ENCODE assay signal across 8 cellular contexts in genomic region chr14:55191881-55192616, GRCh38. TPM values are rescaled to one million over a fixed set of nuclear protein-coding genes. Genes with fewer than 3 reads are reported as not detected.
DNase-seq lines count a peak whose midpoint lies in the region; ATAC-seq, FAIRE-seq and TF ChIP-seq lines count a peak whose summit lies in the region.

No MANE protein-coding gene starts in this region.

- H3K27ac ChIP-seq in CD4-positive, alpha-beta T cell (ENCODE audit: low read depth, low read length): no peak overlapping the region
- peak overlapping the region; percentile 43 to 87 (median 72) for H3K27ac ChIP-seq in tibial nerve

- no peaks in the 10 kb centered on the region for H3K9me3 Mint-ChIP-seq in CD4-positive, alpha-beta T cell
- H3K9me3 Mint-ChIP-seq in activated T-cell treated with anti-CD3 and anti-CD28 coated beads, Interleukin-2, amount 50 U/mL, for 4 hours: no peaks in the 10 kb centered on the region

- peak overlapping the region; percentile 90 for H3K4me3 Mint-ChIP-seq in CD4-positive, alpha-beta T cell
- H3K4me3 Mint-ChIP-seq in activated T-cell treated with anti-CD3 and anti-CD28 coated beads, Interleukin-2, amount 50 U/mL, for 4 hours: peak overlapping the region; percentile 91

- H3K27ac Mint-ChIP-seq in CD4-positive, alpha-beta T cell: peak overlapping the region; percentile 14

- no peaks in the 10 kb centered on the region for H3K27me3 Mint-ChIP-seq in CD4-positive, alpha-beta T cell
- H3K27me3 Mint-ChIP-seq in activated T-cell treated with anti-CD3 and anti-CD28 coated beads, Interleukin-2, amount 50 U/mL, for 4 hours (ENCODE audit: low read depth): no peaks in the 10 kb centered on the region

- peaks cover 21% of the 10 kb centered on the region for H3K4me1 Mint-ChIP-seq in CD4-positive, alpha-beta T cell (ENCODE audit: low read depth)
- H3K4me1 Mint-ChIP-seq in activated T-cell treated with anti-CD3 and anti-CD28 coated beads, Interleukin-2, amount 50 U/mL, for 4 hours (ENCODE audit: low read depth): peaks cover 12% of the 10 kb centered on the region

- no peaks in the 10 kb centered on the region for H3K9me3 ChIP-seq in CD4-positive, alpha-beta T cell (ENCODE audit: control insufficient read depth, low read length)
- H3K9me3 ChIP-seq in tibial nerve: no peaks in the 10 kb centered on the region

- peak overlapping the region; percentile 52 for H3K4me3 ChIP-seq in HFF-Myc (replicated peaks; ENCODE audit: low read depth, low read length)
- peak overlapping the region; percentile 88 for H3K4me3 ChIP-seq in kidney epithelial cell (ENCODE audit: low read depth, low read length)
- peak overlapping the region; percentile 46 to 64 (median 56) for H3K4me3 ChIP-seq in tibial nerve

- TF ChIP-seq POLR2A in tibial nerve (IDR thresholded peaks at IDR 0.05): no peak

- DNase-seq in CD4-positive, alpha-beta T cell: no peak
- DNase-seq in HFF-Myc (ENCODE audit: extremely low read depth, low read depth) (no peak), kidney epithelial cell (ENCODE audit: low read depth) (no peak), tibial nerve (ENCODE audit: low spot score in 2 of 2) (no peak), RCC 7860 (ENCODE audit: low spot score) (no peak), GM10248 (ENCODE audit: extremely low spot score) (no peak)
- DNase-seq in activated T-cell treated with anti-CD3 and anti-CD28 coated beads, Interleukin-2, amount 50 U/mL, for 4 hours: no peak

- H3K4me1 ChIP-seq in tibial nerve: peaks cover 0 to 12% (median 3%) of the 10 kb centered on the region in 4 donors

- POLR2A ChIA-PET in CD4-positive, alpha-beta T cell (lab: Charles Lee): interaction anchor here (0.6 to 1.1 kb wide), 4 partner anchors 10 to 78 kb away, joined by 3 to 4 read pairs (median 4); no protein-coding TSS in a partner anchor
- POLR2A ChIA-PET in GM10248 (lab: Yijun Ruan, JAX): interaction anchor here (0.6 kb wide), 1 partner anchor 127 kb away, joined by 3 read pairs; no protein-coding TSS in a partner anchor

- H3K36me3 ChIP-seq in kidney epithelial cell (ENCODE audit: control insufficient read depth, insufficient read depth, low read length) (no peaks in the 10 kb centered on the region), tibial nerve (no peaks in the 10 kb centered on the region)

- no peaks in the 10 kb centered on the region for H3K36me3 Mint-ChIP-seq in CD4-positive, alpha-beta T cell (ENCODE audit: low read depth)
- H3K36me3 Mint-ChIP-seq in activated T-cell treated with anti-CD3 and anti-CD28 coated beads, Interleukin-2, amount 50 U/mL, for 4 hours (ENCODE audit: insufficient read depth): no peaks in the 10 kb centered on the region

- CTCF ChIA-PET in CD4-positive, alpha-beta T cell (lab: Charles Lee): interaction anchor here (0.7 to 1.2 kb wide), 2 partner anchors 31 to 141 kb away, joined by 4 to 5 read pairs; partner anchors contain the start of gene MAPK1IP1L
- CTCF ChIA-PET in GM10248 (lab: Yijun Ruan, JAX): interaction anchor here (1.0 to 1.3 kb wide), 2 partner anchors 20 to 32 kb away, joined by 3 read pairs; no protein-coding TSS in a partner anchor

- 43 to 49% methylated on average over 16 of the region's 16 CpGs for WGBS in tibial nerve, 2 donors

- TF ChIP-seq EP300 in tibial nerve (IDR thresholded peaks at IDR 0.05): no peak

- intact Hi-C loops in CD4-positive, alpha-beta T cell (cut with DNase I, micrococcal nuclease): loop anchor here in 1 of 2 experiments (5.0 to 10.0 kb wide), 3 partner anchors 165 to 1383 kb away; partner anchors contain the start of genes KTN1, SOCS4, TMEM260 and WDHD1

- FAIRE-seq in RCC 7860 (lab: Jason Lieb, UNC): no peak

- ATAC-seq in CD4-positive, alpha-beta T cell (ENCODE audit: poor library complexity): no peak
- peak in 1 of 2 donors; percentile 12 for ATAC-seq in activated T-cell treated with anti-CD3 and anti-CD28 coated beads, Interleukin-2, amount 50 U/mL, for 4 hours
- no peak for ATAC-seq in HG02610 (IDR thresholded peaks at IDR 0.05; ENCODE audit: unreplicated experiment)

- H3K27me3 ChIP-seq in CD4-positive, alpha-beta T cell (ENCODE audit: control insufficient read depth, insufficient read depth, low read length): no peaks in the 10 kb centered on the region
- no peaks in the 10 kb centered on the region for H3K27me3 ChIP-seq in kidney epithelial cell (ENCODE audit: control insufficient read depth, insufficient read depth, low read length)
- H3K27me3 ChIP-seq in tibial nerve: no peaks in the 10 kb centered on the region

- no peak for TF ChIP-seq CTCF in CD4-positive, alpha-beta T cell (IDR thresholded peaks at IDR 0.05)
- TF ChIP-seq CTCF in HFF-Myc (IDR thresholded peaks at IDR 0.05; ENCODE audit: low read depth, low read length, missing control alignments) (no peak), kidney epithelial cell (IDR thresholded peaks at IDR 0.05; ENCODE audit: insufficient read depth, low read length, poor library complexity, severe bottlenecking) (no peak), tibial nerve (IDR thresholded peaks at IDR 0.05) (no peak), GM10248 (IDR thresholded peaks at IDR 0.05; ENCODE audit: control extremely low read depth, extremely low read depth, low read depth, missing control alignments) (no peak)

RNA-seq across cellular contexts. Expression of gene DLGAP5, which starts 0.7 kb away (rescaled TPM):
- under 1 TPM in 1 of 2 experiments, not detected in 1; 0.25 TPM for total RNA-seq in CD4-positive, alpha-beta T cell
- total RNA-seq in activated T-cell treated with anti-CD3 and anti-CD28 coated beads, Interleukin-2, amount 50 U/mL, for 4 hours: 1 to 10 TPM; 2.4 to 3.8 (median 2.6) TPM
- total RNA-seq in kidney epithelial cell: 4.4 and 5.3 TPM in 2 replicates
- total RNA-seq in tibial nerve: under 1 TPM in 2 of 4 donors, not detected in 2; 0.30 to 0.44 TPM
